In genomic region chr5:172065431-172066065, GRCh38 we compare ENCODE assay signal across 1 cellular context.
TF ChIP-seq lines count a peak whose summit lies in the region.

No MANE protein-coding gene starts in this region.

TF ChIP-seq in SK-N-SH treated with all-trans-retinoic acid at 6 μM for 48 hours, 23 proteins besides CTCF, POLR2A, EP300 and RAD21 (continued from another document):
- TF ChIP-seq TSHZ2 (CRISPR knock-in tag; IDR thresholded peaks at IDR 0.05) = no peak
- no peak for TF ChIP-seq ZFP30 (CRISPR knock-in tag; IDR thresholded peaks at IDR 0.05)
- TF ChIP-seq RARB (CRISPR knock-in tag; IDR thresholded peaks at IDR 0.05) = no peak
- no peak for TF ChIP-seq TCF4 (CRISPR knock-in tag; IDR thresholded peaks at IDR 0.05; ENCODE audit: borderline replicate concordance)
